Comparison of ENCODE assay signal across 16 cellular contexts in the genomic region with DNA sequence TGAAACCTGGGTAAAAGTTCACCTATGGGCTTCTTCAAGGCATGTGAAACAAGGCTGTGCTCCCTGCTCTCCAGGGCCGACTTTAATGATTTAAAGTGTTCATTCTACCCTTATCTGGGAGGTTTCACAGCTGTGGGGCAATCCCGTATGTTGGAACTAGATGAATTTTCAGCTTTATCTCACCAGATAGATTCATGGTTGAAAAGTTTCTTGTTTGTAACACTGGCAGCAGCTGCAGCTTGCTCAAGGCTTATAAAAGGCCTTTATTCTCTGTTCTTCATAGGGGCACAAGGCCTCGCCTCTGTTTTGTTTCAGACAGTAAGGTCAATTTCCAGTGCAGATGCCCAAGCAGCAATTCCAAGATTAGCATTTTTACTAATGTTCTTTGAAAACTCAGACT.
A peak's percentile ranks its signal among the peaks of the same experiment; 100 is the strongest.
DNase-seq lines count a peak whose midpoint lies in the region; FAIRE-seq and TF ChIP-seq lines count a peak whose summit lies in the region.
"Had no signal": no experiment of that assay in that cellular context is flagged by ENCODE, and none has a peak within 500 bp of the region (broad histone marks: within the 10 kb centered on the region; RNA-seq: fewer than 3 reads in every experiment).

No MANE protein-coding gene starts in this region.

- H3K36me3 ChIP-seq in astrocyte (ENCODE audit: insufficient read depth, low read length) = peaks cover 2% of the 10 kb centered on the region

- H3K9ac ChIP-seq in astrocyte (ENCODE audit: low read length) = no peak overlapping the region

- no peak overlapping the region for H3K4me3 ChIP-seq in astrocyte (ENCODE audit: insufficient read depth, low read depth, low read length)
- H3K4me3 ChIP-seq: transverse colon had no signal

- no peak overlapping the region for H2AFZ ChIP-seq in astrocyte (ENCODE audit: low read depth, low read length)

- H3K27ac Mint-ChIP-seq in astrocyte (ENCODE audit: unreplicated experiment) (no peak overlapping the region), nephron (peak overlapping the region; percentile 77 to 85 (median 81))
- H3K27ac Mint-ChIP-seq: activated CD4-positive, alpha-beta T cell treated with anti-CD3 and anti-CD28 coated beads for 36 hours; activated naive CD4-positive, alpha-beta T cell treated with anti-CD3 and anti-CD28 coated beads, Interleukin-2, amount 50 U/mL, for 72 hours; CD4-positive, CD25-positive, alpha-beta regulatory T cell had no signal

- no peak for FAIRE-seq in astrocyte (lab: Jason Lieb, UNC)
- FAIRE-seq: A204.1 had no signal

- no peaks in the 10 kb centered on the region for H3K4me1 Mint-ChIP-seq in astrocyte (ENCODE audit: low read depth, unreplicated experiment)
- H3K4me1 Mint-ChIP-seq in nephron = peaks cover 18% of the 10 kb centered on the region
- H3K4me1 Mint-ChIP-seq: activated CD4-positive, alpha-beta T cell treated with anti-CD3 and anti-CD28 coated beads for 36 hours; CD4-positive, CD25-positive, alpha-beta regulatory T cell had no signal

- DNase-seq in Ammon's horn (ENCODE audit: low spot score) (peak; percentile 88), astrocyte (ENCODE audit: low read depth) (peak; percentile 7), head of caudate nucleus (peak in 38 of 42 donors; percentile 15 to 85 (median 64)), glomerular visceral epithelial cell (ENCODE audit: extremely low spot score) (no peak), UCSD-AML1 (lab: John Stamatoyannopoulos, UW; ENCODE audit: unreplicated experiment) (no peak), GDM1 (lab: John Stamatoyannopoulos, UW) (no peak)
- DNase-seq in activated CD8-positive, alpha-beta memory T cell treated with anti-CD3 and anti-CD28 coated beads, Interleukin-2, amount 50 U/mL, for 4 hours = no peak
- DNase-seq: activated CD4-positive, alpha-beta T cell treated with anti-CD3 and anti-CD28 coated beads for 36 hours; NCI-H1694; SHP77 treated with DMSO at 0.1 percent for 48 hours; T-helper 9 cell; transverse colon had no signal

- H3K9me3 Mint-ChIP-seq in astrocyte (ENCODE audit: unreplicated experiment) (peaks cover 3% of the 10 kb centered on the region), nephron (no peaks in the 10 kb centered on the region)

- H3K27me3 ChIP-seq in astrocyte (ENCODE audit: insufficient read depth, low read length) = no peaks in the 10 kb centered on the region
- H3K27me3 ChIP-seq: transverse colon had no signal

- H3K9me3 ChIP-seq in astrocyte (ENCODE audit: insufficient read depth, low read depth, low read length) = no peaks in the 10 kb centered on the region
- H3K9me3 ChIP-seq: transverse colon had no signal

- H4K20me1 ChIP-seq in astrocyte (ENCODE audit: insufficient read depth, low read length) = no peaks in the 10 kb centered on the region

- intact Hi-C loops in head of caudate nucleus (cut with DNase I) = no loop called here

- no peaks in the 10 kb centered on the region for H3K79me2 ChIP-seq in astrocyte (ENCODE audit: insufficient read depth, low read length)

- no peak overlapping the region for H3K4me2 ChIP-seq in astrocyte (ENCODE audit: low read length)

- peaks cover 16% of the 10 kb centered on the region for H3K36me3 Mint-ChIP-seq in astrocyte (ENCODE audit: low read depth, unreplicated experiment)
- H3K36me3 Mint-ChIP-seq in nephron (ENCODE audit: low read depth) = peaks cover 27% of the 10 kb centered on the region

- no peak overlapping the region for H3K27ac ChIP-seq in astrocyte (ENCODE audit: low read depth, low read length)
- H3K27ac ChIP-seq: transverse colon had no signal

- H3K27me3 Mint-ChIP-seq in astrocyte (ENCODE audit: low read depth, unreplicated experiment) = no peaks in the 10 kb centered on the region
- H3K27me3 Mint-ChIP-seq in nephron (ENCODE audit: low read depth) = no peaks in the 10 kb centered on the region
- H3K27me3 Mint-ChIP-seq: activated CD4-positive, alpha-beta T cell treated with anti-CD3 and anti-CD28 coated beads for 36 hours; CD4-positive, CD25-positive, alpha-beta regulatory T cell had no signal

- H3K4me3 Mint-ChIP-seq in astrocyte (ENCODE audit: unreplicated experiment) (no peak overlapping the region), nephron (no peak overlapping the region)
- H3K4me3 Mint-ChIP-seq: activated CD4-positive, alpha-beta T cell treated with anti-CD3 and anti-CD28 coated beads for 36 hours; CD4-positive, CD25-positive, alpha-beta regulatory T cell had no signal

- H3K4me1 ChIP-seq in astrocyte (ENCODE audit: insufficient read depth, low read length) = no peaks in the 10 kb centered on the region
- H3K4me1 ChIP-seq: transverse colon had no signal

- TF ChIP-seq CTCF in astrocyte (IDR thresholded peaks at IDR 0.05; ENCODE audit: insufficient read depth, low read depth, low read length) = no peak
- no peak for TF ChIP-seq CTCF in nephron (IDR thresholded peaks at IDR 0.05; ENCODE audit: unreplicated experiment in 3 of 3)

Comparison
In these comparisons a context has a peak if more than half of its experiments do, and no peak if none do; other contexts are left out.
1. DNase-seq: peak in Ammon's horn (single experiment), astrocyte (single experiment) and head of caudate nucleus (38 of 42); none in glomerular visceral epithelial cell (single experiment), UCSD-AML1 (single experiment), GDM1 (single experiment) and activated CD8-positive, alpha-beta memory T cell treated with anti-CD3 and anti-CD28 coated beads, Interleukin-2, amount 50 U/mL, for 4 hours (single experiment).